In the genomic region with DNA sequence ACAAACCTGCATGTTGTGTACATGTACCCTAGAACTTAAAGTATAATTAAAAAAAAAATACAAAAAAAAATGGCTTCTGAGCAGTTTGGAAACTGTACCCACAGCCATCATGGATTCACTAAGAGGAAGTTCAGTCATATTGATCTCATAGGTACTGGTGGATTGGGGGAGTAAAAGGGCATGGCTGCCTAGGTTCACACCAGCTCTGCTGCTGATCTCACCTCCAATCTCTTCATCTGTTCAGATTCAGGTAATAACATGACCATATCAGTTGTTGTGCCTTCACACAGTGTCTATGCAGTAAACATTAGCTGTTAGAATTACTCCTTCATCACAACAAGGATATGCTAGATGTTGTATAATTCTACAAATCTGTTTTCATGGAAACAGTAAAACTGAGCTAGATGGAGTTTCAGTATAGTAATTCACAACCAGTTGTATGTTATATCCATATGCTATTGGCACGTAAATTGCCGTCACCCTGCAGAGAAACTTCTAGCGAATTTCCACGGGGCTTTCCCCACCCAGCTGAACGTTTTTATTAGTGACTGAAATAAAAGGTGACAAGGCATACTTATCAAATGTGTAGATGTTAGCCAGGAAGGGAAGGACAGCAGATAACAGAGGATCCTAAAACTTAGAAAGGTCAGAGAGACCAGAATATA, we compare ENCODE assay signal across 24 cellular contexts. TPM values are rescaled to one million over a fixed set of nuclear protein-coding genes. Genes with fewer than 3 reads are reported as not detected.
DNase-seq lines count a peak whose midpoint lies in the region; ATAC-seq and FAIRE-seq lines count a peak whose summit lies in the region.
"Had no signal": no experiment of that assay in that cellular context is flagged by ENCODE, and none has a peak within 500 bp of the region (broad histone marks: within the 10 kb centered on the region; RNA-seq: fewer than 3 reads in every experiment).

No MANE protein-coding gene starts in this region.

- peak; percentile 41 for DNase-seq in activated naive CD4-positive, alpha-beta T cell treated with Interleukin-2 at 50 U/mL for 16 hours
- DNase-seq in activated naive CD4-positive, alpha-beta T cell treated with anti-CD3 and anti-CD28 coated beads, Interleukin-2, amount 50 U/mL, for 16 hours, result no peak
- DNase-seq in GM18507 (ENCODE audit: extremely low spot score, insufficient read length, low read depth), result no peak
- no peak for DNase-seq in DMS153 treated with DMSO at 0.1 percent for 48 hours (lab: John Stamatoyannopoulos, UW; ENCODE audit: unreplicated experiment)
- DNase-seq: activated CD4-positive, CD25-positive, alpha-beta regulatory T cell; central memory CD4-positive, alpha-beta T cell; hypothalamus; mesenchymal stem cell; MM.1S; NCI-H1417; NCI-H2029 treated with DMSO at 0.1 percent for 48 hours; NCI-H748 treated with DMSO at 0.1 percent for 48 hours; stimulated activated CD4-positive, alpha-beta T cell treated with anti-CD3 and anti-CD28 coated beads, Interleukin-1b, Interleukin-23, amount 100 ng/mL, for 48 hours; SW 1271 had no signal

- H3K36me3 Mint-ChIP-seq in activated T-helper 17 cell treated with anti-CD3 and anti-CD28 coated beads, Interleukin-2, amount 50 U/mL, for 72 hours (ENCODE audit: low read depth), result peaks cover 77% of the 10 kb centered on the region
- peaks cover 40% of the 10 kb centered on the region for H3K36me3 Mint-ChIP-seq in stimulated activated memory B cell treated with anti-CD40 and anti-IgM and Interleukin-4, amounts not matched to agents 10 μg/mL and 1 μg/mL and 100 μg/mL, for 72 hours

- peak overlapping the region; percentile 79 for H3K27ac Mint-ChIP-seq in activated T-helper 17 cell treated with anti-CD3 and anti-CD28 coated beads, Interleukin-2, amount 50 U/mL, for 72 hours
- peak overlapping the region; percentile 79 for H3K27ac Mint-ChIP-seq in stimulated activated memory B cell treated with anti-CD40 and anti-IgM and Interleukin-4, amounts not matched to agents 10 μg/mL and 1 μg/mL and 100 μg/mL, for 72 hours
- H3K27ac Mint-ChIP-seq: GM23338, neural progenitor cell had no signal

- no peaks in the 10 kb centered on the region for H3K27me3 Mint-ChIP-seq in activated T-helper 17 cell treated with anti-CD3 and anti-CD28 coated beads, Interleukin-2, amount 50 U/mL, for 72 hours
- no peaks in the 10 kb centered on the region for H3K27me3 Mint-ChIP-seq in stimulated activated memory B cell treated with anti-CD40 and anti-IgM and Interleukin-4, amounts not matched to agents 10 μg/mL and 1 μg/mL and 100 μg/mL, for 72 hours

- H3K4me1 Mint-ChIP-seq in activated T-helper 17 cell treated with anti-CD3 and anti-CD28 coated beads, Interleukin-2, amount 50 U/mL, for 72 hours, result peaks cover 34% of the 10 kb centered on the region
- peaks cover 21% of the 10 kb centered on the region for H3K4me1 Mint-ChIP-seq in stimulated activated memory B cell treated with anti-CD40 and anti-IgM and Interleukin-4, amounts not matched to agents 10 μg/mL and 1 μg/mL and 100 μg/mL, for 72 hours

- no peaks in the 10 kb centered on the region for H3K9me3 Mint-ChIP-seq in activated T-helper 17 cell treated with anti-CD3 and anti-CD28 coated beads, Interleukin-2, amount 50 U/mL, for 72 hours
- H3K9me3 Mint-ChIP-seq in stimulated activated memory B cell treated with anti-CD40 and anti-IgM and Interleukin-4, amounts not matched to agents 10 μg/mL and 1 μg/mL and 100 μg/mL, for 72 hours, result no peaks in the 10 kb centered on the region

- ATAC-seq in activated T-helper 17 cell treated with anti-CD3 and anti-CD28 coated beads, Interleukin-2, amount 50 U/mL, for 72 hours (replicated peaks), result peak; percentile 87
- ATAC-seq in stimulated activated memory B cell treated with anti-CD40 and anti-IgM and Interleukin-4, amounts not matched to agents 10 μg/mL and 1 μg/mL and 100 μg/mL, for 72 hours, result peak; percentile 62
- ATAC-seq in GM21423 (IDR thresholded peaks at IDR 0.05; ENCODE audit: unreplicated experiment) (no peak), GM18498 (IDR thresholded peaks at IDR 0.05; ENCODE audit: unreplicated experiment) (no peak)
- ATAC-seq: gastroesophageal sphincter, GM23338 had no signal

- peak overlapping the region; percentile 24 for H3K4me3 Mint-ChIP-seq in activated T-helper 17 cell treated with anti-CD3 and anti-CD28 coated beads, Interleukin-2, amount 50 U/mL, for 72 hours
- no peak overlapping the region for H3K4me3 Mint-ChIP-seq in stimulated activated memory B cell treated with anti-CD40 and anti-IgM and Interleukin-4, amounts not matched to agents 10 μg/mL and 1 μg/mL and 100 μg/mL, for 72 hours
- H3K4me3 Mint-ChIP-seq: GM23338, neural progenitor cell had no signal

- peak; percentile 49 for FAIRE-seq in GM18507 (lab: Jason Lieb, UNC)
- FAIRE-seq: endometrium, RCC 7860, urothelium cell line had no signal

RNA-seq across cellular contexts. Expression of gene ITM2C, which starts 59.3 kb away (rescaled TPM):
- 10 to 100 TPM; 28.7 to 45.0 TPM for total RNA-seq in activated T-helper 17 cell treated with anti-CD3 and anti-CD28 coated beads, Interleukin-2, amount 50 U/mL, for 72 hours

Comparison
In these comparisons a context has a peak if more than half of its experiments do, and no peak if none do; other contexts are left out.
1. ATAC-seq: peak in activated T-helper 17 cell treated with anti-CD3 and anti-CD28 coated beads, Interleukin-2, amount 50 U/mL, for 72 hours (single experiment) and stimulated activated memory B cell treated with anti-CD40 and anti-IgM and Interleukin-4, amounts not matched to agents 10 μg/mL and 1 μg/mL and 100 μg/mL, for 72 hours (single experiment); none in GM21423 (single experiment) and GM18498 (single experiment).